In the genomic region with DNA sequence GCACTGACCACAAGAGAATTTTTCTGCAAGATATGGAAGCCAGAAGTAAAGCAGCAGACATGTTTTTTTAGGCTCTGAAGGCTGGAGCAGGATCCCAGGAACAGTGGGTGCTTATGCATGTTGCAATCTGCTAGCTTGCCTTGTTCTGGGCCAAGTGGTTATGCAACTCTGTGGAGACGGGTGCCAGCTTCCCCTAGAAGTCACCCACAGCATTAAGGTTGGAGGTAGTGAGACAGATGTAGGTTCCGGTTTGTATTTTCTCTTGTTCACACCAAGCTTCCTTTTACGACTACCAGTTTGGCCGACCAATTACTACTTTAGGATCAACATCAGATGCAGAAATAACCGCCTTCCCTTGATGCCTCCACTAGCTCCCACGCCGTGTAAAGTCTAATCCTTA, we compare ENCODE assay signal across 10 cellular contexts. TPM values are rescaled to one million over a fixed set of nuclear protein-coding genes. Genes with fewer than 3 reads are reported as not detected.
DNase-seq lines count a peak whose midpoint lies in the region; ATAC-seq and TF ChIP-seq lines count a peak whose summit lies in the region.
"Had no signal": no experiment of that assay in that cellular context is flagged by ENCODE, and none has a peak within 500 bp of the region (broad histone marks: within the 10 kb centered on the region; RNA-seq: fewer than 3 reads in every experiment).

No MANE protein-coding gene starts in this region.

- in situ Hi-C loops in HAP-1 (cut with MboI; ENCODE audit: low sequenced_read_pairs), result no loop called here

- H3K9me3 ChIP-seq in adipocyte (ENCODE audit: control insufficient read depth, low read length), result no peaks in the 10 kb centered on the region
- no peaks in the 10 kb centered on the region for H3K9me3 ChIP-seq in psoas muscle
- H3K9me3 ChIP-seq in HAP-1, result no peaks in the 10 kb centered on the region

- H3K4me1 ChIP-seq in adipocyte (ENCODE audit: control insufficient read depth, insufficient read depth, low read length) (peaks cover 35% of the 10 kb centered on the region), psoas muscle (peaks cover 44% of the 10 kb centered on the region), HAP-1 (no peaks in the 10 kb centered on the region)

- peak; percentile 92 for DNase-seq in GF-D8 (lab: John Stamatoyannopoulos, UW)
- DNase-seq in adipocyte (ENCODE audit: low read depth), result peak; percentile 58
- DNase-seq in left cardiac atrium, result peak; percentile 63
- DNase-seq in psoas muscle, result peak; percentile 62 to 85
- DNase-seq in NCI-H446 treated with DMSO at 0.1 percent for 48 hours (lab: John Stamatoyannopoulos, UW), result no peak
- no peak for DNase-seq in HAP-1 (ENCODE audit: low spot score in 2 of 2)
- no peak for DNase-seq in stimulated activated CD8-positive, alpha-beta memory T cell treated with anti-CD3 and anti-CD28 coated beads, Interleukin-4, amount 100 ng/mL, for 48 hours
- DNase-seq: activated CD8-positive, alpha-beta memory T cell treated with anti-CD3 and anti-CD28 coated beads, Interleukin-2, amount 10 ng/mL, durations not matched to agents 7 days and 5 days; PC-9 had no signal

- H3K36me3 ChIP-seq in adipocyte (ENCODE audit: control insufficient read depth, insufficient read depth, low read length, severe bottlenecking) (no peaks in the 10 kb centered on the region), psoas muscle (ENCODE audit: insufficient read depth in 1 of 2, low read depth in 1 of 2) (peaks cover 0 to under 1% of the 10 kb centered on the region in 2 donors), HAP-1 (replicated peaks) (no peaks in the 10 kb centered on the region)

- H3K4me3 ChIP-seq in adipocyte (ENCODE audit: low read length) (no peak overlapping the region), psoas muscle (no peak overlapping the region), HAP-1 (no peak overlapping the region)
- H3K4me3 ChIP-seq: PC-9 had no signal

- H3K27me3 ChIP-seq in adipocyte (replicated peaks; ENCODE audit: control insufficient read depth, insufficient read depth, low read length) (no peaks in the 10 kb centered on the region), psoas muscle (ENCODE audit: insufficient read depth in 3 of 3, low read length in 2 of 3) (no peaks in the 10 kb centered on the region), HAP-1 (ENCODE audit: low read depth) (0 out of 2 replicates have a peak, but pooled peaks cover 2% of the 10 kb centered on the region)

- intact Hi-C loops in left cardiac atrium (cut with DNase I), result no loop called here
- intact Hi-C loops in psoas muscle (cut with DNase I), result no loop called here

- H3K9ac ChIP-seq in adipocyte (ENCODE audit: low read length), result peak overlapping the region; percentile 9

- no peak for TF ChIP-seq CTCF in psoas muscle (IDR thresholded peaks at IDR 0.05)

- peak overlapping the region; percentile 76 for H3K27ac ChIP-seq in psoas muscle
- H3K27ac ChIP-seq: PC-9 had no signal

- ATAC-seq in left cardiac atrium (peak; percentile 85 to 88), psoas muscle (peak; percentile 72 to 90 (median 87)), GM18867 (IDR thresholded peaks at IDR 0.05; ENCODE audit: unreplicated experiment) (no peak)
- ATAC-seq: activated CD8-positive, alpha-beta memory T cell treated with anti-CD3 and anti-CD28 coated beads, Interleukin-2, amount 10 ng/mL, durations not matched to agents 7 days and 5 days had no signal

- 45 to 68% (median 50%) methylated on average over 7 of the region's 7 CpGs for WGBS in psoas muscle, 3 donors

RNA-seq across cellular contexts. Expression of a gene that starts 11.1 kb away (rescaled TPM):
- 10 to 100 TPM; 18.5 to 22.1 TPM for total RNA-seq in left cardiac atrium
- total RNA-seq in psoas muscle, result 10 to 100 TPM; 23.5 to 53.3 (median 43.3) TPM
- 100 to 1,000 TPM in 1 of 3 donors, 10 to 100 TPM in 2; 33.4 to 108 (median 76.9) TPM for polyA plus RNA-seq in psoas muscle

RNA-seq across cellular contexts. Expression of a gene that starts 11.4 kb away (rescaled TPM):
- total RNA-seq in left cardiac atrium (10 to 100 TPM; 12.8 to 15.4 TPM), psoas muscle (10 to 100 TPM in 2 of 4 donors, 1 to 10 TPM in 2; 5.4 to 15.5 (median 9.0) TPM)
- polyA plus RNA-seq in psoas muscle, result 10 to 100 TPM in 2 of 3 donors, 1 to 10 TPM in 1; 8.2 to 24.4 (median 11.9) TPM

Comparison
In these comparisons a context has a peak if more than half of its experiments do, and no peak if none do; other contexts are left out.
1. DNase-seq: peak in GF-D8 (single experiment), adipocyte (single experiment), left cardiac atrium (single experiment) and psoas muscle (2 of 2); none in NCI-H446 treated with DMSO at 0.1 percent for 48 hours (single experiment), HAP-1 (0 of 2) and stimulated activated CD8-positive, alpha-beta memory T cell treated with anti-CD3 and anti-CD28 coated beads, Interleukin-4, amount 100 ng/mL, for 48 hours (single experiment).